ENCODE assay signal across 3 cellular contexts in genomic region chr20:37380864-37381579, GRCh38.
TF ChIP-seq lines count a peak whose summit lies in the region.

No MANE protein-coding gene starts in this region.

TF ChIP-seq in SK-N-SH, 30 proteins besides CTCF, POLR2A, EP300 and RAD21:
- no peak for TF ChIP-seq JUND (IDR thresholded peaks at IDR 0.05)
- TF ChIP-seq GABPA (IDR thresholded peaks at IDR 0.05; ENCODE audit: low read depth) = no peak
- no peak for TF ChIP-seq TCF12 (IDR thresholded peaks at IDR 0.05)
- no peak for TF ChIP-seq TAF1 (IDR thresholded peaks at IDR 0.05; ENCODE audit: borderline replicate concordance, low read depth, low read length)
- TF ChIP-seq SIN3A (IDR thresholded peaks at IDR 0.05; ENCODE audit: borderline replicate concordance, low read depth, low read length) = no peak
- TF ChIP-seq ZBTB33 (IDR thresholded peaks at IDR 0.05; ENCODE audit: borderline replicate concordance, low read depth) = no peak
- no peak for TF ChIP-seq RXRA (IDR thresholded peaks at IDR 0.05; ENCODE audit: borderline replicate concordance, low read depth)
- TF ChIP-seq POLR2AphosphoS5 (IDR thresholded peaks at IDR 0.05; ENCODE audit: low read depth, low read length) = no peak
- no peak for TF ChIP-seq IRF3 (IDR thresholded peaks at IDR 0.05; ENCODE audit: low read depth, low read length)
- no peak for TF ChIP-seq MEF2A (IDR thresholded peaks at IDR 0.05; ENCODE audit: borderline replicate concordance, low read depth)
- no peak for TF ChIP-seq NFIC (IDR thresholded peaks at IDR 0.05; ENCODE audit: borderline replicate concordance)
- no peak for TF ChIP-seq RFX5 (IDR thresholded peaks at IDR 0.05; ENCODE audit: low read length)

TF ChIP-seq in SK-N-SH treated with all-trans-retinoic acid at 6 μM for 48 hours, 23 proteins besides CTCF, POLR2A, EP300 and RAD21:
- TF ChIP-seq ZFP3 (CRISPR knock-in tag; IDR thresholded peaks at IDR 0.05) = no peak
- no peak for TF ChIP-seq CREB5 (CRISPR knock-in tag; IDR thresholded peaks at IDR 0.05; ENCODE audit: low read depth)
- TF ChIP-seq TSHZ2 (CRISPR knock-in tag; IDR thresholded peaks at IDR 0.05) = no peak
- TF ChIP-seq ZNF565 (CRISPR knock-in tag; conservative IDR thresholded peaks at IDR 0.05; ENCODE audit: low read depth) = no peak
- TF ChIP-seq GLIS3 (CRISPR knock-in tag; IDR thresholded peaks at IDR 0.05) = no peak

TF ChIP-seq in HepG2, 621 proteins besides CTCF, POLR2A, EP300 and RAD21 (continues in another document):
- TF ChIP-seq RERE (CRISPR knock-in tag; IDR thresholded peaks at IDR 0.05; ENCODE audit: low read depth) = no peak
- TF ChIP-seq WIZ (CRISPR knock-in tag; IDR thresholded peaks at IDR 0.05) = no peak
- no peak for TF ChIP-seq ZNF879 (CRISPR knock-in tag; IDR thresholded peaks at IDR 0.05)
- TF ChIP-seq GATA4 (IDR thresholded peaks at IDR 0.05; ENCODE audit: borderline replicate concordance, low read depth) = no peak
- TF ChIP-seq HCFC1 (IDR thresholded peaks at IDR 0.05; ENCODE audit: low read depth, low read length) = no peak
- TF ChIP-seq ARID2 (CRISPR knock-in tag; IDR thresholded peaks at IDR 0.05; ENCODE audit: borderline replicate concordance) = no peak
- no peak for TF ChIP-seq REL (CRISPR knock-in tag; conservative IDR thresholded peaks at IDR 0.05)
- TF ChIP-seq PHF21A (CRISPR knock-in tag; IDR thresholded peaks at IDR 0.05) = peak; percentile 5; the same call in 1 of the 2 replicates
- peak; percentile 62; the same call in 1 of the 2 replicates for TF ChIP-seq ZMYM3 (CRISPR knock-in tag; IDR thresholded peaks at IDR 0.05)
- TF ChIP-seq ZNF761 (CRISPR knock-in tag; conservative IDR thresholded peaks at IDR 0.05) = 0 out of 2 replicates have a peak, but pooled peaks have one; percentile 43
- no peak for TF ChIP-seq ZNF790 (CRISPR knock-in tag; IDR thresholded peaks at IDR 0.05; ENCODE audit: borderline replicate concordance)
- TF ChIP-seq EZH2 (conservative IDR thresholded peaks at IDR 0.05; ENCODE audit: low read depth, low read length) = no peak
- no peak for TF ChIP-seq FOSL1 (CRISPR knock-in tag; IDR thresholded peaks at IDR 0.05; ENCODE audit: borderline replicate concordance)
- TF ChIP-seq ZNF280B (CRISPR knock-in tag; IDR thresholded peaks at IDR 0.05; ENCODE audit: borderline replicate concordance) = no peak
- TF ChIP-seq ZBTB2 (CRISPR knock-in tag; IDR thresholded peaks at IDR 0.05; ENCODE audit: low read depth) = 0 out of 2 replicates have a peak, but pooled peaks have one; percentile 38
- TF ChIP-seq ZNF296 (CRISPR knock-in tag; conservative IDR thresholded peaks at IDR 0.05) = no peak
- TF ChIP-seq CENPT (CRISPR knock-in tag; IDR thresholded peaks at IDR 0.05; ENCODE audit: low read depth) = no peak
- no peak for TF ChIP-seq RBM39 (IDR thresholded peaks at IDR 0.05; ENCODE audit: low read depth, low read length, poor library complexity, severe bottlenecking)
- TF ChIP-seq DZIP1 (CRISPR knock-in tag; IDR thresholded peaks at IDR 0.05) = no peak
- TF ChIP-seq ZNF609 (CRISPR knock-in tag; IDR thresholded peaks at IDR 0.05; ENCODE audit: borderline replicate concordance) = no peak
- peak; percentile 41 for TF ChIP-seq PRPF4 (IDR thresholded peaks at IDR 0.05; ENCODE audit: low read depth, low read length, poor library complexity, severe bottlenecking)
- TF ChIP-seq ZNF737 (CRISPR knock-in tag; IDR thresholded peaks at IDR 0.05; ENCODE audit: borderline replicate concordance) = no peak
- TF ChIP-seq ZNF205 (CRISPR knock-in tag; IDR thresholded peaks at IDR 0.05) = no peak
- TF ChIP-seq MED8 (CRISPR knock-in tag; IDR thresholded peaks at IDR 0.05; ENCODE audit: insufficient replicate concordance) = no peak
- TF ChIP-seq ELF4 (CRISPR knock-in tag; IDR thresholded peaks at IDR 0.05; ENCODE audit: borderline replicate concordance) = no peak
- no peak for TF ChIP-seq ZNF510 (CRISPR knock-in tag; IDR thresholded peaks at IDR 0.05; ENCODE audit: low read depth)
- TF ChIP-seq ZNF749 (CRISPR knock-in tag; IDR thresholded peaks at IDR 0.05; ENCODE audit: borderline replicate concordance) = no peak
- no peak for TF ChIP-seq ZNF607 (CRISPR knock-in tag; IDR thresholded peaks at IDR 0.05; ENCODE audit: borderline replicate concordance)
- TF ChIP-seq HOXA9 (CRISPR knock-in tag; IDR thresholded peaks at IDR 0.05; ENCODE audit: borderline replicate concordance) = no peak
- TF ChIP-seq TBX2 (CRISPR knock-in tag; IDR thresholded peaks at IDR 0.05; ENCODE audit: borderline replicate concordance) = no peak
- no peak for TF ChIP-seq ERF (CRISPR knock-in tag; IDR thresholded peaks at IDR 0.05)
- no peak for TF ChIP-seq ZNF331 (CRISPR knock-in tag; IDR thresholded peaks at IDR 0.05)
- no peak for TF ChIP-seq SMAD3 (CRISPR knock-in tag; IDR thresholded peaks at IDR 0.05)
- no peak for TF ChIP-seq ZNF652 (CRISPR knock-in tag; IDR thresholded peaks at IDR 0.05; ENCODE audit: borderline replicate concordance, low read depth)
- TF ChIP-seq GABPB1 (CRISPR knock-in tag; IDR thresholded peaks at IDR 0.05) = peak; percentile 2; the same call in 1 of the 2 replicates
- TF ChIP-seq ZBTB26 (CRISPR knock-in tag; IDR thresholded peaks at IDR 0.05; ENCODE audit: borderline replicate concordance) = no peak
- TF ChIP-seq RBAK (CRISPR knock-in tag; IDR thresholded peaks at IDR 0.05) = no peak
- TF ChIP-seq SP2 (CRISPR knock-in tag; IDR thresholded peaks at IDR 0.05) = no peak
- no peak for TF ChIP-seq ZNF577 (CRISPR knock-in tag; IDR thresholded peaks at IDR 0.05; ENCODE audit: borderline replicate concordance, low read depth)
- TF ChIP-seq ONECUT2 (CRISPR knock-in tag; IDR thresholded peaks at IDR 0.05) = no peak
